Comparison of ENCODE assay signal across 9 cellular contexts in the genomic region with DNA sequence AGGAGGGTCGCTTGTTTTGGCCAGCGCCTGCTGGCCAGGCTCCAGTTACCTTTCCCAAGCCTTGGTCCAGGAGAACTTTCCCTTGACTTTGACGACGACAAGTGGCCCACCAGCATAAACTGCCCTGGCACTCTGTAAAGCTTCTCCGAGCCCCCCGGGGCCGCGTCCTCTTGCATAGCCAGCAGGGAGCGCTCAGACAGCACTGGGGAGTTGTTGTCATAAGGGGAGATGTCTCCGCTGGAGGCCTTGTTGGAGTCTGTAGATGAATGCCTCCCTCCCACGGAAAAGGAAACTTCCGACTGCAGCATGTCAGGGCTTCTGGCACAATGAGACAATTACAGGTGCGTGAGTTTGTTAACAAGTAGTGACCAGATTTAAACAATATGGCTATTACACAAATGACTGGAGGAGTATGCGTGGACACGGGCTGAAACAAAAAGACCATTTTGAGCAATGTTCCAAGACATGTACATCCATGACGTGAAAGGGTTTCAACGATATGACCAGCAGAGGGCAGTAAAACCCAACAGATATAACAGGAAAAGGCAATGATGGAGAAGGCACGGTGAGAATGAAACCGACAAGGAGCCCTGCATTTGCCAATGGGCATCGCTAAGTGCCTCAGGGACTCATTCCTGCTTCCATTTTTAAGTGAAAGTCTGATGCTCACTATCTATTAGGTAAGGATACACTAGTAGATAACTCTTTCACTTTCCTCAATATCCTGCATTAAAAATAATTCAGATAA. TPM values are rescaled to one million over a fixed set of nuclear protein-coding genes. Genes with fewer than 3 reads are reported as not detected.
DNase-seq lines count a peak whose midpoint lies in the region; ATAC-seq, FAIRE-seq and TF ChIP-seq lines count a peak whose summit lies in the region.
"Had no signal": no experiment of that assay in that cellular context is flagged by ENCODE, and none has a peak within 500 bp of the region (broad histone marks: within the 10 kb centered on the region; RNA-seq: fewer than 3 reads in every experiment).

No MANE protein-coding gene starts in this region.

- TF ChIP-seq CTCF in DND-41 (IDR thresholded peaks at IDR 0.05; ENCODE audit: borderline replicate concordance, extremely low read depth, low read length, poor library complexity, severe bottlenecking) (peak; percentile 76), OCI-LY7 (conservative IDR thresholded peaks at IDR 0.05; ENCODE audit: low read length) (peak; percentile 73), gastroesophageal sphincter (IDR thresholded peaks at IDR 0.05) (peak; percentile 18 to 74 (median 58)), pancreas (IDR thresholded peaks at IDR 0.05) (peak; percentile 55 to 68 (median 60))

- no peaks in the 10 kb centered on the region for H4K20me1 ChIP-seq in DND-41 (ENCODE audit: insufficient read depth, low read length)
- no peaks in the 10 kb centered on the region for H4K20me1 ChIP-seq in OCI-LY7 (ENCODE audit: insufficient read depth, low read length)

- H3K4me2 ChIP-seq in DND-41 (ENCODE audit: insufficient read depth, low read length) = peak overlapping the region; percentile 54; the same call in 1 of the 2 replicates
- H3K4me2 ChIP-seq in OCI-LY7 (ENCODE audit: low read length) = peak overlapping the region; percentile 55

- CTCF ChIA-PET in OCI-LY7 (lab: Charles Lee; ENCODE audit: unreplicated experiment) = no interaction called here

- H3K27ac Mint-ChIP-seq in activated T-helper 2 cell treated with anti-CD3 and anti-CD28 coated beads, Interferon-gamma antibody, Interleukin-2, Interleukin-4, amounts not matched to agents 10 μg/mL and 5 μg/mL and 100 μg/mL, durations not matched to agents 14 hours and 24 hours and 36 hours = no peak overlapping the region

- DNase-seq in DND-41 (peak; percentile 50), KBM-7 (peak; percentile 82), OCI-LY7 (ENCODE audit: low spot score) (peak; percentile 79), pancreas (peak in 4 of 6 donors; percentile 33 to 69 (median 51))
- DNase-seq in activated T-helper 2 cell treated with anti-CD3 and anti-CD28 coated beads, Interferon-gamma antibody, Interleukin-2, Interleukin-4, amounts not matched to agents 10 μg/mL and 5 μg/mL and 100 μg/mL, durations not matched to agents 14 hours and 24 hours and 36 hours (ENCODE audit: low spot score) = peak; percentile 26

- H2AFZ ChIP-seq in DND-41 (ENCODE audit: low read depth, low read length) (no peak overlapping the region), OCI-LY7 (ENCODE audit: low read length) (peak overlapping the region; percentile 86; the same call in 1 of the 2 replicates)

- BruUV-seq in OCI-LY7 (replicated peaks; lab: Mats Ljungman, UMichigan) = no TSS peak

- no peaks in the 10 kb centered on the region for H3K9me2 ChIP-seq in OCI-LY7 (ENCODE audit: insufficient read depth, low read length)

- H3K9me3 ChIP-seq in DND-41 (ENCODE audit: insufficient read depth, low read length, severe bottlenecking) (no peaks in the 10 kb centered on the region), OCI-LY7 (ENCODE audit: low read length) (no peaks in the 10 kb centered on the region), gastroesophageal sphincter (no peaks in the 10 kb centered on the region), pancreas (no peaks in the 10 kb centered on the region)

- no peak overlapping the region for H3K4me3 ChIP-seq in DND-41 (ENCODE audit: low read depth in 1 of 2, low read length in 2 of 2)
- no peak overlapping the region for H3K4me3 ChIP-seq in OCI-LY7 (ENCODE audit: low read depth, low read length, poor library complexity, severe bottlenecking)
- no peak overlapping the region for H3K4me3 ChIP-seq in gastroesophageal sphincter
- no peak overlapping the region for H3K4me3 ChIP-seq in pancreas

- peaks cover 4% of the 10 kb centered on the region for H3K27me3 Mint-ChIP-seq in activated T-helper 2 cell treated with anti-CD3 and anti-CD28 coated beads, Interferon-gamma antibody, Interleukin-2, Interleukin-4, amounts not matched to agents 10 μg/mL and 5 μg/mL and 100 μg/mL, durations not matched to agents 14 hours and 24 hours and 36 hours (ENCODE audit: low read depth)

- peak; percentile 56 for FAIRE-seq in pancreas (lab: Jason Lieb, UNC)

- no peaks in the 10 kb centered on the region for H3K36me3 ChIP-seq in DND-41 (ENCODE audit: insufficient read depth, low read length)
- H3K36me3 ChIP-seq in OCI-LY7 (ENCODE audit: insufficient read depth, low read length) = no peaks in the 10 kb centered on the region
- peaks cover 0 to 11% of the 10 kb centered on the region in 2 donors for H3K36me3 ChIP-seq in gastroesophageal sphincter
- H3K36me3 ChIP-seq in pancreas = no peaks in the 10 kb centered on the region

- no peaks in the 10 kb centered on the region for H3K36me3 Mint-ChIP-seq in activated T-helper 2 cell treated with anti-CD3 and anti-CD28 coated beads, Interferon-gamma antibody, Interleukin-2, Interleukin-4, amounts not matched to agents 10 μg/mL and 5 μg/mL and 100 μg/mL, durations not matched to agents 14 hours and 24 hours and 36 hours (ENCODE audit: low read depth)

- H3K27ac ChIP-seq in DND-41 (ENCODE audit: low read length) = no peak overlapping the region
- H3K27ac ChIP-seq in OCI-LY7 (ENCODE audit: low read depth, low read length, poor library complexity, severe bottlenecking) = no peak overlapping the region
- H3K27ac ChIP-seq in gastroesophageal sphincter = no peak overlapping the region
- no peak overlapping the region for H3K27ac ChIP-seq in pancreas
- H3K27ac ChIP-seq: epithelial cell of prostate had no signal

- H3K27me3 ChIP-seq in DND-41 (ENCODE audit: insufficient read depth, low read length, poor library complexity) (no peaks in the 10 kb centered on the region), gastroesophageal sphincter (no peaks in the 10 kb centered on the region), pancreas (peaks cover 0 to 13% (median 0%) of the 10 kb centered on the region in 4 donors)

- H3K4me1 Mint-ChIP-seq in activated T-helper 2 cell treated with anti-CD3 and anti-CD28 coated beads, Interferon-gamma antibody, Interleukin-2, Interleukin-4, amounts not matched to agents 10 μg/mL and 5 μg/mL and 100 μg/mL, durations not matched to agents 14 hours and 24 hours and 36 hours (ENCODE audit: low read depth) = no peaks in the 10 kb centered on the region

- WGBS in gastroesophageal sphincter (ENCODE audit: low coverage in 1 of 2), 2 donors = 0 to 20% methylated on average over 3 to 11 of the region's 20 CpGs
- 21 to 23% methylated on average over 20 of the region's 20 CpGs for WGBS in pancreas, 2 donors

- H3K4me1 ChIP-seq in DND-41 (ENCODE audit: insufficient read depth, low read length) = peaks cover 5% of the 10 kb centered on the region; the same call in 1 of the 2 replicates
- H3K4me1 ChIP-seq in OCI-LY7 (ENCODE audit: insufficient read depth, low read length, poor library complexity, severe bottlenecking) = peaks cover 9% of the 10 kb centered on the region
- H3K4me1 ChIP-seq in gastroesophageal sphincter = no peaks in the 10 kb centered on the region
- H3K4me1 ChIP-seq in pancreas = no peaks in the 10 kb centered on the region

- in situ Hi-C loops in KBM-7 (cut with MboI; ENCODE audit: low pct_unique_long_range_greater_than_20kb, low sequenced_read_pairs) = loop anchor here (25.0 kb wide), 1 partner anchor 957 kb away; no protein-coding TSS in a partner anchor

- no peak for TF ChIP-seq POLR2A in gastroesophageal sphincter (IDR thresholded peaks at IDR 0.05)

- no peaks in the 10 kb centered on the region for H3K9me3 Mint-ChIP-seq in activated T-helper 2 cell treated with anti-CD3 and anti-CD28 coated beads, Interferon-gamma antibody, Interleukin-2, Interleukin-4, amounts not matched to agents 10 μg/mL and 5 μg/mL and 100 μg/mL, durations not matched to agents 14 hours and 24 hours and 36 hours

- ATAC-seq in DND-41 (ENCODE audit: insufficient read depth, low read depth) = peak; percentile 93
- peak; percentile 90 for ATAC-seq in GM21529 (IDR thresholded peaks at IDR 0.05; ENCODE audit: unreplicated experiment)
- ATAC-seq in gastroesophageal sphincter = peak; percentile 76
- ATAC-seq in pancreas = peak; percentile 75 to 97 (median 94)
- ATAC-seq in HG03469 (IDR thresholded peaks at IDR 0.05; ENCODE audit: unreplicated experiment) = no peak

- no peak overlapping the region for H3K4me3 Mint-ChIP-seq in activated T-helper 2 cell treated with anti-CD3 and anti-CD28 coated beads, Interferon-gamma antibody, Interleukin-2, Interleukin-4, amounts not matched to agents 10 μg/mL and 5 μg/mL and 100 μg/mL, durations not matched to agents 14 hours and 24 hours and 36 hours (ENCODE audit: low read depth)

- no peak overlapping the region for H3K9ac ChIP-seq in DND-41 (ENCODE audit: low read depth, low read length)

- POLR2A ChIA-PET in OCI-LY7 (lab: Charles Lee) = no interaction called here

- H3K79me2 ChIP-seq in DND-41 (ENCODE audit: insufficient read depth, low read length) = no peaks in the 10 kb centered on the region
- no peaks in the 10 kb centered on the region for H3K79me2 ChIP-seq in OCI-LY7 (ENCODE audit: insufficient read depth, low read depth, low read length)

- TF ChIP-seq EP300 in gastroesophageal sphincter (IDR thresholded peaks at IDR 0.05) = no peak

- intact Hi-C loops in OCI-LY7 (cut with micrococcal nuclease; ENCODE audit: unreplicated experiment) (loop anchor here (1.0 to 5.0 kb wide), 4 partner anchors 238 to 628 kb away; no protein-coding TSS in a partner anchor), pancreas (cut with DNase I) (loop anchor here in 1 of 3 donors (10.0 kb wide), 1 partner anchor 381 kb away; no protein-coding TSS in a partner anchor)
- intact Hi-C loops in activated T-helper 2 cell treated with anti-CD3 and anti-CD28 coated beads, Interferon-gamma antibody, Interleukin-2, Interleukin-4, amounts not matched to agents 10 μg/mL and 5 μg/mL and 100 μg/mL, durations not matched to agents 14 hours and 24 hours and 36 hours (cut with micrococcal nuclease) = loop anchor here (5.0 kb wide), 1 partner anchor 388 kb away; no protein-coding TSS in a partner anchor

RNA-seq across cellular contexts. Expression of a gene that starts 33.0 kb away (rescaled TPM):
- 11.1 and 16.1 TPM in 2 replicates for total RNA-seq in OCI-LY7 (2014; rRNA removed; shearing (Covaris generic))
- 20.5 and 25.2 TPM in 2 replicates for total RNA-seq in OCI-LY7 (2022)
- total RNA-seq in activated T-helper 2 cell treated with anti-CD3 and anti-CD28 coated beads, Interferon-gamma antibody, Interleukin-2, Interleukin-4, amounts not matched to agents 10 μg/mL and 5 μg/mL and 100 μg/mL, durations not matched to agents 14 hours and 24 hours and 36 hours = 24.4 and 26.1 TPM in 2 replicates
- total RNA-seq in gastroesophageal sphincter = 10 to 100 TPM; 10.4 to 26.2 (median 19.5) TPM
- total RNA-seq in pancreas = 1 to 10 TPM; 4.5 to 9.2 (median 6.4) TPM
- 1 to 10 TPM; 3.2 to 7.7 TPM for polyA plus RNA-seq in pancreas

Comparison
In these comparisons a context has a peak if more than half of its experiments do, and no peak if none do; other contexts are left out.
1. DNase-seq: peak in every context shown above with its lines; median percentile 82 in KBM-7; 79 in OCI-LY7; 51 in pancreas; 50 in DND-41; 26 in activated T-helper 2 cell treated with anti-CD3 and anti-CD28 coated beads, Interferon-gamma antibody, Interleukin-2, Interleukin-4, amounts not matched to agents 10 μg/mL and 5 μg/mL and 100 μg/mL, durations not matched to agents 14 hours and 24 hours and 36 hours.